Comparison of ENCODE assay signal across 27 cellular contexts in genomic region chr1:106296431-106296830, GRCh38.
"Had no signal": no experiment of that assay in that cellular context is flagged by ENCODE, and none has a peak within 500 bp of the region (broad histone marks: within the 10 kb centered on the region; RNA-seq: fewer than 3 reads in every experiment).

No MANE protein-coding gene starts in this region.

- ATAC-seq: heart right ventricle; left colon; mucosa of descending colon; naive thymus-derived CD4-positive, alpha-beta T cell; natural killer cell treated with Interleukin-12 subunit alpha and Interleukin-12 subunit beta and Interleukin-15 and Interleukin-18, amount 100 ng/mL, for 72 hours; stimulated activated effector memory CD8-positive, alpha-beta T cell treated with anti-CD3 and anti-CD28 coated beads, Interleukin-12 subunit alpha, Interleukin-12 subunit beta, amount 100 ng/mL, for 72 hours; upper lobe of right lung had no signal

- H3K4me2 ChIP-seq: hepatocyte had no signal

- H3K27ac Mint-ChIP-seq: memory B cell; naive thymus-derived CD4-positive, alpha-beta T cell; natural killer cell treated with Interleukin-12 subunit alpha and Interleukin-12 subunit beta and Interleukin-15 and Interleukin-18, amount 100 ng/mL, for 72 hours; progenitor cell of endocrine pancreas; stimulated activated effector memory CD8-positive, alpha-beta T cell treated with anti-CD3 and anti-CD28 coated beads, Interleukin-12 subunit alpha, Interleukin-12 subunit beta, amount 100 ng/mL, for 72 hours; stimulated activated naive CD8-positive, alpha-beta T cell treated with anti-CD3 and anti-CD28 coated beads, Interleukin-15, Interleukin-2, amounts not matched to agents 100 ng/mL and 50 ng/mL, for 24 hours had no signal

- H3K79me2 ChIP-seq: hepatocyte had no signal

- H3K27me3 Mint-ChIP-seq: memory B cell; naive thymus-derived CD4-positive, alpha-beta T cell; natural killer cell treated with Interleukin-12 subunit alpha and Interleukin-12 subunit beta and Interleukin-15 and Interleukin-18, amount 100 ng/mL, for 72 hours; progenitor cell of endocrine pancreas; stimulated activated naive CD8-positive, alpha-beta T cell treated with anti-CD3 and anti-CD28 coated beads, Interleukin-15, Interleukin-2, amounts not matched to agents 100 ng/mL and 50 ng/mL, for 24 hours had no signal

- H3K36me3 Mint-ChIP-seq: memory B cell; naive thymus-derived CD4-positive, alpha-beta T cell; natural killer cell treated with Interleukin-12 subunit alpha and Interleukin-12 subunit beta and Interleukin-15 and Interleukin-18, amount 100 ng/mL, for 72 hours; stimulated activated effector memory CD8-positive, alpha-beta T cell treated with anti-CD3 and anti-CD28 coated beads, Interleukin-12 subunit alpha, Interleukin-12 subunit beta, amount 100 ng/mL, for 72 hours had no signal

- H3K4me1 Mint-ChIP-seq: memory B cell; naive thymus-derived CD4-positive, alpha-beta T cell; stimulated activated effector memory CD8-positive, alpha-beta T cell treated with anti-CD3 and anti-CD28 coated beads, Interleukin-12 subunit alpha, Interleukin-12 subunit beta, amount 100 ng/mL, for 72 hours had no signal

- DNase-seq: heart right ventricle; left colon; left ventricle myocardium inferior; midbrain; mucosa of descending colon; naive thymus-derived CD4-positive, alpha-beta T cell; ovary; sigmoid colon; small intestine; spleen; stimulated activated CD4-positive, alpha-beta T cell treated with anti-CD3 and anti-CD28 coated beads, Interleukin-4, amount 100 ng/mL, for 24 hours; stimulated activated naive CD4-positive, alpha-beta T cell; tibial artery; trophoblast cell; upper lobe of right lung had no signal

- H3K9me3 ChIP-seq: left ventricle myocardium inferior, ovary, right atrium auricular region, sigmoid colon, suprapubic skin, thoracic aorta, tibial artery, upper lobe of right lung had no signal

- H3K9me3 Mint-ChIP-seq: memory B cell had no signal

- H3K4me1 ChIP-seq: heart right ventricle, left ventricle myocardium inferior, right atrium auricular region, sigmoid colon, spleen, suprapubic skin, tibial artery, upper lobe of right lung had no signal

- H3K27me3 ChIP-seq: heart right ventricle, hepatocyte, ovary, right atrium auricular region, sigmoid colon, spleen, suprapubic skin, tibial artery, upper lobe of right lung had no signal

- FAIRE-seq: keratinocyte, small intestine, urothelium cell line had no signal

- H2AFZ ChIP-seq: hepatocyte had no signal

- H3K36me3 ChIP-seq: heart right ventricle, left ventricle myocardium inferior, ovary, right atrium auricular region, sigmoid colon, spleen, suprapubic skin, thoracic aorta, tibial artery, upper lobe of right lung had no signal

- H3K4me3 ChIP-seq: heart right ventricle, hepatocyte, left ventricle myocardium inferior, lung, mucosa of descending colon, ovary, right atrium auricular region, sigmoid colon, spleen, suprapubic skin, thoracic aorta, tibial artery, upper lobe of right lung had no signal

- H3K27ac ChIP-seq: heart right ventricle, hepatocyte, left ventricle myocardium inferior, ovary, right atrium auricular region, sigmoid colon, spleen, suprapubic skin, thoracic aorta, tibial artery, upper lobe of right lung had no signal

- H3K4me3 Mint-ChIP-seq: memory B cell; naive thymus-derived CD4-positive, alpha-beta T cell; natural killer cell treated with Interleukin-12 subunit alpha and Interleukin-12 subunit beta and Interleukin-15 and Interleukin-18, amount 100 ng/mL, for 72 hours; stimulated activated effector memory CD8-positive, alpha-beta T cell treated with anti-CD3 and anti-CD28 coated beads, Interleukin-12 subunit alpha, Interleukin-12 subunit beta, amount 100 ng/mL, for 72 hours; stimulated activated naive CD8-positive, alpha-beta T cell treated with anti-CD3 and anti-CD28 coated beads, Interleukin-15, Interleukin-2, amounts not matched to agents 100 ng/mL and 50 ng/mL, for 24 hours had no signal
